9 cellular contexts compared by ENCODE assay signal in the genomic region with DNA sequence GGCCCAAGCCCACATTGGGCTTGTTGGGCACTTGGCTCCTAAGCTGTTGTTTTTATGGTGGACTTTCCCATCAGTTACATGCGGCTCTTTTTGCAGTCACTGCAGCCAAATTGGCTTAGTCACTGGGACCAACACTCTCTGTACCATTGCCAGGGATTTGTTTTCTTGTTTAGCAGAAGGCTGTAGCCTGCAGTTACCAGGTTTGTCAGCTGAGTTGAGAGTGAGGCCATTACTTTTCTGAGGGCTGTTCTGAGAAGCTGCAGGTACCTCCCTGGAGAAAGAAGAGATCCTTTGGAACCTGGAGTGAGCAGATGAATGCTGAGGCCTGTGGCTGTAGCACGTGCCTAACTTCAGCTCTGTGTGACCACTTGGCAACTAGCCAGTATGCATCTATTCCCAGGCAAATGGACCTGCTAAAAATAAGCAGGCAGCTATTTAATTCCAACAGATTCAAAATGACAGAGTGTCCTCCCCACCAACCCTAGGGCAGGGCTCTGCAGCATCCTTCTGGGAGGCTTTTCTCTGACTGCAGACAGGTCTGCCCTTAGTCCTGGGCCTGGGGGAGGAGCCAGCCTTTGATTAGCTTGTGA. TPM values are rescaled to one million over a fixed set of nuclear protein-coding genes. Genes with fewer than 3 reads are reported as not detected.
DNase-seq lines count a peak whose midpoint lies in the region; ATAC-seq, FAIRE-seq and TF ChIP-seq lines count a peak whose summit lies in the region.
"Had no signal": no experiment of that assay in that cellular context is flagged by ENCODE, and none has a peak within 500 bp of the region (broad histone marks: within the 10 kb centered on the region; RNA-seq: fewer than 3 reads in every experiment).

No MANE protein-coding gene starts in this region.

- peak overlapping the region; percentile 62 for H2AK5ac ChIP-seq in neuronal stem cell (ENCODE audit: low read depth, low read length)

- no CpG with 5 or more reads among the region's 2 CpGs for WGBS in neuronal stem cell (ENCODE audit: extremely low coverage in 2 of 2, insufficient read length in 2 of 2, insufficient replicate concordance in 1 of 2), 2 donors

- H3K27me3 Mint-ChIP-seq in activated T-cell treated with anti-CD3 and anti-CD28 coated beads, Interleukin-2, amount 50 U/mL, for 4 hours (ENCODE audit: low read depth): no peaks in the 10 kb centered on the region

- H2AFZ ChIP-seq in neuronal stem cell (ENCODE audit: low read length): no peak overlapping the region

- no peaks in the 10 kb centered on the region for H3K27me3 ChIP-seq in neuronal stem cell (ENCODE audit: control insufficient read depth in 3 of 3, insufficient read depth in 3 of 3, low read depth in 1 of 3, low read length in 3 of 3)

- TF ChIP-seq POLR2A in GM12891 (IDR thresholded peaks at IDR 0.05; ENCODE audit: low read depth, low read length): no peak

- peaks cover 0 to 16% of the 10 kb centered on the region in 2 donors for H3K36me3 ChIP-seq in neuronal stem cell (replicated peaks in 1 of 2; ENCODE audit: control insufficient read depth in 2 of 2, insufficient read depth in 2 of 2, low read length in 2 of 2)

- no peak overlapping the region for H4K91ac ChIP-seq in neuronal stem cell (ENCODE audit: low read depth, low read length, poor library complexity)

- H3K9me3 ChIP-seq in neuronal stem cell (replicated peaks in 1 of 2; ENCODE audit: control insufficient read depth in 2 of 2, insufficient read depth in 1 of 2, low read depth in 1 of 2, low read length in 2 of 2): peaks cover 0 to 2% of the 10 kb centered on the region in 2 donors

- H3K4ac ChIP-seq in neuronal stem cell (ENCODE audit: low read length): no peak overlapping the region

- no peak overlapping the region for H3K4me3 Mint-ChIP-seq in activated T-cell treated with anti-CD3 and anti-CD28 coated beads, Interleukin-2, amount 50 U/mL, for 4 hours

- H2BK120ac ChIP-seq in neuronal stem cell (ENCODE audit: low read depth, low read length): no peak overlapping the region

- no peak overlapping the region for H2BK12ac ChIP-seq in neuronal stem cell (ENCODE audit: low read length)

- H3K23ac ChIP-seq in neuronal stem cell (ENCODE audit: low read depth, low read length, poor library complexity): no peak overlapping the region

- in situ Hi-C loops in Caki2 (cut with HindIII; ENCODE audit: low pct_unique_long_range_greater_than_20kb, low sequenced_read_pairs): no loop called here

- H2BK5ac ChIP-seq in neuronal stem cell (ENCODE audit: low read length): no peak overlapping the region

- H3K4me2 ChIP-seq in neuronal stem cell (ENCODE audit: insufficient read depth, low read length, poor library complexity, severe bottlenecking): peak overlapping the region; percentile 0

- FAIRE-seq in GM12891 (lab: Jason Lieb, UNC): no peak

- H3K27ac ChIP-seq in epithelial cell of prostate: no peak overlapping the region
- H3K27ac ChIP-seq in neuronal stem cell (replicated peaks; ENCODE audit: low read length): no peak overlapping the region

- peak overlapping the region; percentile 27 for H3K18ac ChIP-seq in neuronal stem cell (ENCODE audit: low read length)

- DNase-seq in Caki2 (ENCODE audit: low read depth) (peak; percentile 38), NCI-H345 treated with DMSO at 0.1 percent for 48 hours (lab: John Stamatoyannopoulos, UW; ENCODE audit: unreplicated experiment) (peak; percentile 61), epithelial cell of prostate (ENCODE audit: low read depth, low spot score) (peak; percentile 10), neuronal stem cell (ENCODE audit: low spot score) (no peak), GM12891 (ENCODE audit: insufficient read length, low spot score) (no peak), NCI-H1930 (lab: John Stamatoyannopoulos, UW) (no peak), NCI-H1436 (lab: John Stamatoyannopoulos, UW) (no peak)
- no peak for DNase-seq in activated T-cell treated with anti-CD3 and anti-CD28 coated beads, Interleukin-2, amount 50 U/mL, for 4 hours
- DNase-seq: activated naive CD4-positive, alpha-beta T cell had no signal

- H3K36me3 Mint-ChIP-seq in activated T-cell treated with anti-CD3 and anti-CD28 coated beads, Interleukin-2, amount 50 U/mL, for 4 hours (ENCODE audit: insufficient read depth): peaks cover 7% of the 10 kb centered on the region

- ATAC-seq in activated T-cell treated with anti-CD3 and anti-CD28 coated beads, Interleukin-2, amount 50 U/mL, for 4 hours: no peak

- no peak overlapping the region for H2BK15ac ChIP-seq in neuronal stem cell (ENCODE audit: low read length)

- H3K4me1 Mint-ChIP-seq in activated T-cell treated with anti-CD3 and anti-CD28 coated beads, Interleukin-2, amount 50 U/mL, for 4 hours (ENCODE audit: low read depth): peaks cover 23% of the 10 kb centered on the region

- no peak overlapping the region for H3K9ac ChIP-seq in neuronal stem cell (ENCODE audit: low read depth, low read length, poor library complexity)

- peaks cover 5 to 13% of the 10 kb centered on the region in 2 donors for H3K4me1 ChIP-seq in neuronal stem cell (ENCODE audit: control insufficient read depth in 2 of 2, insufficient read depth in 1 of 2, low read depth in 1 of 2, low read length in 2 of 2)

- peaks cover 2% of the 10 kb centered on the region for H3K79me1 ChIP-seq in neuronal stem cell (ENCODE audit: low read depth, low read length)

- H3K9me3 Mint-ChIP-seq in activated T-cell treated with anti-CD3 and anti-CD28 coated beads, Interleukin-2, amount 50 U/mL, for 4 hours: no peaks in the 10 kb centered on the region

- no peak overlapping the region for H3K14ac ChIP-seq in neuronal stem cell (ENCODE audit: low read length)

- no peak overlapping the region for H3K4me3 ChIP-seq in neuronal stem cell (ENCODE audit: low read length in 2 of 2)

- no peak overlapping the region for H4K8ac ChIP-seq in neuronal stem cell (ENCODE audit: low read depth, low read length)

TF ChIP-seq in GM12891, 5 proteins besides CTCF, POLR2A, EP300 and RAD21:
- TF ChIP-seq POLR2AphosphoS5 (IDR thresholded peaks at IDR 0.05; ENCODE audit: low read depth, low read length) (no peak), POU2F2 (IDR thresholded peaks at IDR 0.05; ENCODE audit: low read depth, low read length) (no peak), PAX5 (IDR thresholded peaks at IDR 0.05; ENCODE audit: insufficient read depth, low read length, severe bottlenecking) (no peak), TAF1 (IDR thresholded peaks at IDR 0.05; ENCODE audit: low read depth, low read length) (no peak), SPI1 (IDR thresholded peaks at IDR 0.05; ENCODE audit: low read depth, low read length) (no peak)

RNA-seq across cellular contexts. Expression of gene AKAP1, which starts 12.9 kb away (rescaled TPM):
- total RNA-seq in Caki2 (2014; rRNA removed; shearing (Covaris generic); ENCODE audit: low replicate concordance): 3.2 and 11.5 TPM in 2 replicates
- polyA plus RNA-seq in neuronal stem cell (2013, experiment 1 of 2): 12.3 TPM
- 13.3 TPM for polyA plus RNA-seq in neuronal stem cell (2013, experiment 2 of 2)
- total RNA-seq in activated T-cell treated with anti-CD3 and anti-CD28 coated beads, Interleukin-2, amount 50 U/mL, for 4 hours: 10 to 100 TPM; 59.6 to 64.3 (median 60.2) TPM
- 10.7 TPM for polyA plus RNA-seq in GM12891 (2012; ENCODE audit: low read depth, missing spikeins)

Comparison
In these comparisons a context has a peak if more than half of its experiments do, and no peak if none do; other contexts are left out.
1. DNase-seq: peak in Caki2 (single experiment), NCI-H345 treated with DMSO at 0.1 percent for 48 hours (single experiment) and epithelial cell of prostate (single experiment); none in neuronal stem cell (single experiment), activated T-cell treated with anti-CD3 and anti-CD28 coated beads, Interleukin-2, amount 50 U/mL, for 4 hours (single experiment), GM12891 (single experiment), NCI-H1930 (0 of 2) and NCI-H1436 (single experiment).